Comparison of ENCODE assay signal across 26 cellular contexts in genomic region chr16:8919934-8920465, GRCh38. TPM values are rescaled to one million over a fixed set of nuclear protein-coding genes. Genes with fewer than 3 reads are reported as not detected.
DNase-seq lines count a peak whose midpoint lies in the region; ATAC-seq and TF ChIP-seq lines count a peak whose summit lies in the region.
"Had no signal": no experiment of that assay in that cellular context is flagged by ENCODE, and none has a peak within 500 bp of the region (broad histone marks: within the 10 kb centered on the region; RNA-seq: fewer than 3 reads in every experiment).

No MANE protein-coding gene starts in this region.

- ATAC-seq in activated CD4-positive, alpha-beta T cell treated with anti-CD3 and anti-CD28 coated beads for 36 hours = peak; percentile 4
- peak; percentile 77 for ATAC-seq in T-helper 17 cell
- ATAC-seq: mucosa of descending colon, Right ventricle myocardium inferior, sciatic nerve, WTC11 had no signal

- no peaks in the 10 kb centered on the region for H3K27me3 Mint-ChIP-seq in activated CD4-positive, alpha-beta T cell treated with anti-CD3 and anti-CD28 coated beads for 36 hours
- H3K27me3 Mint-ChIP-seq in Caco-2 (ENCODE audit: insufficient read depth, unreplicated experiment) (no peaks in the 10 kb centered on the region), T-helper 17 cell (no peaks in the 10 kb centered on the region)

- POLR2A ChIA-PET in activated CD4-positive, alpha-beta T cell treated with anti-CD3 and anti-CD28 coated beads for 36 hours (lab: Charles Lee) = no interaction called here
- POLR2A ChIA-PET in Caco-2 (lab: Charles Lee) = no interaction called here

- H3K4me1 Mint-ChIP-seq in activated CD4-positive, alpha-beta T cell treated with anti-CD3 and anti-CD28 coated beads for 36 hours = peaks cover 65% of the 10 kb centered on the region
- peaks cover 14% of the 10 kb centered on the region for H3K4me1 Mint-ChIP-seq in Caco-2 (ENCODE audit: low read depth, unreplicated experiment)
- peaks cover 34% of the 10 kb centered on the region for H3K4me1 Mint-ChIP-seq in T-helper 17 cell
- H3K4me1 Mint-ChIP-seq: WTC11 had no signal

- peaks cover 11% of the 10 kb centered on the region for H3K4me1 ChIP-seq in Caco-2

- H3K27ac Mint-ChIP-seq in activated CD4-positive, alpha-beta T cell treated with anti-CD3 and anti-CD28 coated beads for 36 hours = peak overlapping the region; percentile 83
- H3K27ac Mint-ChIP-seq in Caco-2 (ENCODE audit: unreplicated experiment) = peak overlapping the region; percentile 57
- H3K27ac Mint-ChIP-seq in T-helper 17 cell = peak overlapping the region; percentile 84

- H3K27me3 ChIP-seq in Caco-2 (replicated peaks; ENCODE audit: control insufficient read depth, insufficient read depth, low read length) = no peaks in the 10 kb centered on the region
- H3K27me3 ChIP-seq: adrenal gland, cardiac muscle cell, esophagus muscularis mucosa, stomach, upper lobe of left lung had no signal

- peaks cover 79% of the 10 kb centered on the region for H3K36me3 Mint-ChIP-seq in activated CD4-positive, alpha-beta T cell treated with anti-CD3 and anti-CD28 coated beads for 36 hours (ENCODE audit: low read depth)
- H3K36me3 Mint-ChIP-seq in Caco-2 (ENCODE audit: insufficient read depth, unreplicated experiment) = peaks cover 70% of the 10 kb centered on the region
- no peaks in the 10 kb centered on the region for H3K36me3 Mint-ChIP-seq in T-helper 17 cell (ENCODE audit: low read depth)

- BruUV-seq in Caco-2 (replicated peaks; lab: Mats Ljungman, UMichigan) = no TSS peak

- DNase-seq in activated CD4-positive, alpha-beta T cell treated with anti-CD3 and anti-CD28 coated beads for 36 hours = no peak
- no peak for DNase-seq in activated CD4-positive, alpha-beta T cell treated with anti-CD3 and anti-CD28 coated beads, Interleukin-2, amount 50 U/mL, for 4 hours
- DNase-seq in Caco-2 (peak in 1 of 2 experiments; percentile 39), T-helper 17 cell (no peak), fibroblast of mammary gland (ENCODE audit: low read depth) (peak; percentile 16), T1000 (lab: John Stamatoyannopoulos, UW) (no peak)
- DNase-seq in activated CD4-positive, CD25-positive, alpha-beta regulatory T cell treated with anti-CD3 and anti-CD28 coated beads, Interleukin-2, amount 50 U/mL, for 72 hours = no peak
- DNase-seq in effector CD4-positive, alpha-beta T cell = no peak
- DNase-seq: ACHN; activated CD8-positive, alpha-beta memory T cell treated with anti-CD3 and anti-CD28 coated beads, Interleukin-2, amount 50 U/mL, for 48 hours; adrenal gland; glutamatergic neuron; left ventricle myocardium inferior; MM.1S; mucosa of descending colon; NCI-H2029 treated with DMSO at 0.1 percent for 48 hours; NCI-H524; occipital lobe; stomach; upper lobe of left lung had no signal

- H3K9me3 ChIP-seq in Caco-2 = no peaks in the 10 kb centered on the region
- no peaks in the 10 kb centered on the region for H3K9me3 ChIP-seq in T-helper 17 cell (ENCODE audit: control insufficient read depth, low read length, poor library complexity, severe bottlenecking)
- H3K9me3 ChIP-seq: adrenal gland, esophagus muscularis mucosa, left ventricle myocardium inferior, mucosa of descending colon, stomach, upper lobe of left lung had no signal

- H3K9me3 Mint-ChIP-seq in activated CD4-positive, alpha-beta T cell treated with anti-CD3 and anti-CD28 coated beads for 36 hours (ENCODE audit: low read depth) = no peaks in the 10 kb centered on the region
- H3K9me3 Mint-ChIP-seq in Caco-2 (ENCODE audit: unreplicated experiment) = no peaks in the 10 kb centered on the region
- H3K9me3 Mint-ChIP-seq: WTC11 had no signal

- CTCF ChIA-PET in activated CD4-positive, alpha-beta T cell treated with anti-CD3 and anti-CD28 coated beads for 36 hours (lab: Charles Lee) = interaction anchor here (0.7 to 1.9 kb wide), 3 partner anchors 16 to 208 kb away, joined by 3 to 7 read pairs (median 5); no protein-coding TSS in a partner anchor
- CTCF ChIA-PET in Caco-2 (lab: Charles Lee) = interaction anchor here (0.7 to 1.6 kb wide), 4 partner anchors 9 to 284 kb away, joined by 3 to 6 read pairs (median 4); no protein-coding TSS in a partner anchor

- no peak overlapping the region for H3K4me3 Mint-ChIP-seq in activated CD4-positive, alpha-beta T cell treated with anti-CD3 and anti-CD28 coated beads for 36 hours
- H3K4me3 Mint-ChIP-seq in Caco-2 (ENCODE audit: unreplicated experiment) (peak overlapping the region; percentile 16), T-helper 17 cell (peak overlapping the region; percentile 88)
- H3K4me3 Mint-ChIP-seq: WTC11 had no signal

- intact Hi-C loops in activated CD4-positive, alpha-beta T cell treated with anti-CD3 and anti-CD28 coated beads for 36 hours (cut with DNase I, micrococcal nuclease) = loop anchor here (1.0 to 5.0 kb wide), 5 partner anchors 8 to 87 kb away; partner anchors contain the start of gene USP7 (in 1 of the 2)
- intact Hi-C loops in Caco-2 (cut with micrococcal nuclease; ENCODE audit: unreplicated experiment) = no loop called here

- H3K4me3 ChIP-seq in Caco-2 (ENCODE audit: low read depth, low read length) (no peak overlapping the region), fibroblast of mammary gland (ENCODE audit: control insufficient read depth, low read depth, low read length) (no peak overlapping the region)
- H3K4me3 ChIP-seq: adrenal gland, cardiac muscle cell, esophagus muscularis mucosa, left ventricle myocardium inferior, mucosa of descending colon, stomach, upper lobe of left lung had no signal

- TF ChIP-seq CTCF in Caco-2 (IDR thresholded peaks at IDR 0.05; ENCODE audit: insufficient read depth in 1 of 2, low read depth in 1 of 2, low read length in 1 of 2, severe bottlenecking in 1 of 2, unreplicated experiment in 1 of 2) (no peak), fibroblast of mammary gland (conservative IDR thresholded peaks at IDR 0.05; ENCODE audit: control insufficient read depth, insufficient read depth, low read depth, low read length) (no peak)

- peaks cover 2% of the 10 kb centered on the region for H3K36me3 ChIP-seq in Caco-2 (ENCODE audit: control insufficient read depth, insufficient read depth, low read length)

RNA-seq across cellular contexts. Expression of gene LITAFD, which starts 37.8 kb away (rescaled TPM):
- total RNA-seq in activated CD4-positive, alpha-beta T cell treated with anti-CD3 and anti-CD28 coated beads for 36 hours = not detected
- total RNA-seq in Caco-2 (2022) (not detected in 2 replicates), T-helper 17 cell (under 1 TPM in 1 of 2 donors, not detected in 1; 0.75 TPM)
- total RNA-seq: adrenal gland, cardiac muscle cell, esophagus muscularis mucosa, H4, left ventricle myocardium inferior, mucosa of descending colon, occipital lobe, Right ventricle myocardium inferior, sciatic nerve, stomach, upper lobe of left lung, WTC11 had no signal

RNA-seq across cellular contexts. Expression of gene USP7, which starts 43.7 kb away (rescaled TPM):
- 100 to 1,000 TPM; 165 to 198 TPM for total RNA-seq in activated CD4-positive, alpha-beta T cell treated with anti-CD3 and anti-CD28 coated beads for 36 hours
- total RNA-seq in Caco-2 (2022) (139 and 148 TPM in 2 replicates), T-helper 17 cell (100 to 1,000 TPM; 259 to 282 TPM)

RNA-seq across cellular contexts. Expression of gene CARHSP1, which starts 51.2 kb away (rescaled TPM):
- 10 to 100 TPM; 49.4 to 64.5 TPM for total RNA-seq in activated CD4-positive, alpha-beta T cell treated with anti-CD3 and anti-CD28 coated beads for 36 hours
- 103 and 105 TPM in 2 replicates for total RNA-seq in Caco-2 (2022)
- 10 to 100 TPM; 25.4 to 30.4 TPM for total RNA-seq in T-helper 17 cell
